18 cellular contexts compared by ENCODE assay signal in the genomic region with DNA sequence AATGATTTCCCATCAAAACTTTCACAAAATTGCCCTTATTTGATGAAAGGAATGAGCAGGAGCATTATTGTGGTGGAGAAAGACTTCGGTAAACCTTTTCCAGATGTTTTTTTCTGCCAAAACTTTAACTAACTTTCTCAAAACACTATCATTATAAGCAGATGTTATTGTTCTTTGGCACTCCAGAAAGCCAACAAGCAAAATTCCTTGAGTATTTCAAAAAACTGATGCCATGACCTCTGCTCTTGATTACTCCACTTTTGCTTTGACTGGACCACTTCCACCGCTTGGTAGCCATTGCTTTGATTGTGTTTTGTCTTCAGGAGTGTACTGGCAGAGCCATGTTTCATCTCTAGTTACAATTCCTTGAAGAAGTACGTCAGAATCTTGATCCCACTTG.
"Had no signal": no experiment of that assay in that cellular context is flagged by ENCODE, and none has a peak within 500 bp of the region (broad histone marks: within the 10 kb centered on the region; RNA-seq: fewer than 3 reads in every experiment).

No MANE protein-coding gene starts in this region.

- H3K36me3 ChIP-seq: adrenal gland, heart left ventricle, stomach, vagina had no signal

- H3K4me1 ChIP-seq: adrenal gland, heart left ventricle, vagina had no signal

- H3K9me3 ChIP-seq: adrenal gland, stomach, vagina had no signal

- H3K27ac ChIP-seq: adrenal gland, heart left ventricle, stomach, vagina, VCaP had no signal

- H3K27ac Mint-ChIP-seq: memory B cell, progenitor cell of endocrine pancreas, T-helper 17 cell had no signal

- H3K27me3 ChIP-seq: adrenal gland, heart left ventricle, stomach, vagina had no signal

- DNase-seq: activated CD4-positive, alpha-beta T cell treated with anti-CD3 and anti-CD28 coated beads, Interleukin-2, amount 50 U/mL, for 1 hour; activated CD4-positive, CD25-positive, alpha-beta regulatory T cell treated with anti-CD3 and anti-CD28 coated beads, Interleukin-2, amount 50 U/mL, for 72 hours; activated CD8-positive, alpha-beta memory T cell treated with anti-CD3 and anti-CD28 coated beads, Interleukin-2, amount 50 U/mL, for 4 hours; activated naive CD4-positive, alpha-beta T cell treated with anti-CD3 and anti-CD28 coated beads, Interleukin-2, amount 50 U/mL, for 16 hours; activated T-cell treated with anti-CD3 and anti-CD28 coated beads, Interleukin-2, amount 50 U/mL, for 4 hours; adrenal gland; cerebellar nuclear complex; cortex of kidney; heart left ventricle; kidney; left ventricle myocardium superior; stomach; T-helper 17 cell; trophoblast cell had no signal

- H3K9me3 Mint-ChIP-seq: activated T-cell treated with anti-CD3 and anti-CD28 coated beads, Interleukin-2, amount 50 U/mL, for 4 hours; memory B cell had no signal

- H3K4me3 Mint-ChIP-seq: activated T-cell treated with anti-CD3 and anti-CD28 coated beads, Interleukin-2, amount 50 U/mL, for 4 hours; memory B cell; T-helper 17 cell had no signal

- H3K27me3 Mint-ChIP-seq: memory B cell, progenitor cell of endocrine pancreas had no signal

- H3K4me1 Mint-ChIP-seq: memory B cell, T-helper 17 cell had no signal

- H3K4me3 ChIP-seq: adrenal gland, heart left ventricle, stomach, vagina had no signal
